Comparison of ENCODE assay signal across 8 cellular contexts in the genomic region with DNA sequence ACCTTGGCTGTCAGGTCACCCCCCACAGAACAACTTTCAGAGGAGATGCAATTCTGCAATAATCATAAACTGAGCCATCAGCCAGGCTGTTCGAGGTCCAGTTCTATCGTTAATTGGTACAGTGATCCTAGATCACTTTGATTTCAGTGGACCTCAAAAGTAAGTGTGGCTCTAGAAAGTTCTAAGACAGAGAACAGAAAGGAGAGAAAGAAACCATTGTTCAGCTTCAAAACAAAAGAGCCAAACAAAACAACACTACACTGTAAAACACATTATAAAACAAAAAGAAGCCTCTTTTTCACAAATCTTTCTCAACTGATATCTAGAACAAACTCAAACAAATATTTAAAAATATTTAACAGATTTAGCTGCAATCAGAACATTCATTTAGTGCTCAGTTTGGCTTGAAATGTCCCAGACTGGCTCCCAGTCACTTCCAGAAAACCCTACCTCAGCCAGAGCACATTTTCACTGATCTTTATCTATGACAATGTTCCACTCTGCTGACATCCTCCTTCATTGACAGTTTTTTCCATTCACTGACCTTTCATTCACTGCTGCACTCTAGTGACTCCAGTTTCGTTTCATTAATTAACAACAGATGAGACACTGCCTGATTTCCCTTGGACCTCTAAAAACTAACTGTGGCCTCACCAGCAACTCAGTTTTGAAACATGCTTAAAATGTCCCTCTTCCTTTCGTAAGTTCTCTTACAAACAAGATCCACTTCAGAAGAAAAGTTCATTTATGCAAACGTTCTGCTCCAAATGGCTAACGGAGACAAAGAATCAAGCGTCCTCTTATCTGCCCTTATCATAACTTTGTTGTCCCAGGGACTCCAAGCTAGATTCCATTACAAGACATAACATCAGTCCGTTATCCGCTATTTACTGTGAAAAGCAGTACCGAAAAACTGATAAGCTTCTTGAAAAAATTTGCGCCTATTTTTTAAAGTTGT.
DNase-seq lines count a peak whose midpoint lies in the region; ATAC-seq and TF ChIP-seq lines count a peak whose summit lies in the region.

No MANE protein-coding gene starts in this region.

- DNase-seq in amniotic stem cell (lab: John Stamatoyannopoulos, UW) (peak; percentile 34), islet precursor cell (peak; percentile 58), substantia nigra (lab: John Stamatoyannopoulos, UW) (peak in 2 of 49 donors; percentile 19 to 25), NCI-H1092 (lab: John Stamatoyannopoulos, UW) (no peak), D341Med (ENCODE audit: low spot score) (no peak)

- peak; percentile 92 for ATAC-seq in HG03175 (IDR thresholded peaks at IDR 0.05; ENCODE audit: unreplicated experiment)

- H3K27ac ChIP-seq in C4-2B, result peak overlapping the region; percentile 26; the same call in 1 of the 2 replicates
- H3K27ac ChIP-seq in substantia nigra (ENCODE audit: low read depth, low read length, poor library complexity, severe bottlenecking), result peak overlapping the region; percentile 88

- peak; percentile 18 for TF ChIP-seq POLR2A in GM19193 (IDR thresholded peaks at IDR 0.05; ENCODE audit: extremely low read depth, insufficient read depth, insufficient read length)

- no peak; the same call in 1 of the 2 replicates for TF ChIP-seq CTCF in C4-2B (conservative IDR thresholded peaks at IDR 0.05)

Comparison
In these comparisons a context has a peak if more than half of its experiments do, and no peak if none do; other contexts are left out.
1. DNase-seq: peak in amniotic stem cell (single experiment) and islet precursor cell (single experiment); none in NCI-H1092 (single experiment) and D341Med (single experiment).